Comparison of ENCODE assay signal across 1 cellular context in the genomic region with DNA sequence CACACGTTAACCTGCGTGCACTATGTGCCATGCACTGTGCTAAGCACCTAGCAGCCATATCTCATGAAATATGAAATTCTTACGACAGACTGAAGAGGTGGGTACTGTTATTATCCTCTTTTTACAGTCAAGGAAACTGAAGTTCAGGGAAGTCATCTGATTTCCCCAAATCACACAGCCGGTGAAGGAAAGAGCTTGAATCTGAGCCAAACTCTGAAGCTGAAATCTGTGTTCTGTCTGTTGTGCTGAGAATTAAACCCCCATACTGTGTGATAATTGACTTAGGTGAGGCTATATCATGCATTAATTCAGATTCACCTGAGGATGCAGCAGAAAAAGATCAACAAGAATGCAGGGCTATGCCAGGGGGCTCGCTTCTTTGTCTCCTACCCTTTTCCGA.
TF ChIP-seq lines count a peak whose summit lies in the region.

No MANE protein-coding gene starts in this region.

TF ChIP-seq in endothelial cell of umbilical vein, 7 proteins besides CTCF, POLR2A, EP300 and RAD21:
- TF ChIP-seq FOS (IDR thresholded peaks at IDR 0.05; ENCODE audit: borderline replicate concordance, insufficient read depth, low read length): no peak
- TF ChIP-seq MYC (IDR thresholded peaks at IDR 0.05; ENCODE audit: low read depth, low read length): no peak
- TF ChIP-seq MAX (IDR thresholded peaks at IDR 0.05; ENCODE audit: insufficient read depth, insufficient read length): no peak
- no peak for TF ChIP-seq POLR2AphosphoS5 (IDR thresholded peaks at IDR 0.05; ENCODE audit: insufficient read depth, low read depth, low read length)
- no peak for TF ChIP-seq EZH2 (IDR thresholded peaks at IDR 0.05; ENCODE audit: borderline replicate concordance, low read depth, low read length, severe bottlenecking)
- no peak for TF ChIP-seq JUN (IDR thresholded peaks at IDR 0.05; ENCODE audit: borderline replicate concordance, insufficient read depth, insufficient read length, low read depth)
- no peak for TF ChIP-seq GATA2 (IDR thresholded peaks at IDR 0.05; ENCODE audit: insufficient read depth, insufficient read length, low read depth, low read length)
TF ChIP-seq in endothelial cell of umbilical vein: peak in this region for 0.
